8 cellular contexts compared by ENCODE assay signal in genomic region chr1:153921803-153922075, GRCh38. TPM values are rescaled to one million over a fixed set of nuclear protein-coding genes. Genes with fewer than 3 reads are reported as not detected.
A peak's percentile ranks its signal among the peaks of the same experiment; 100 is the strongest.
DNase-seq lines count a peak whose midpoint lies in the region; ATAC-seq lines count a peak whose summit lies in the region.

No MANE protein-coding gene starts in this region.

- no peak for ATAC-seq in naive thymus-derived CD4-positive, alpha-beta T cell
- ATAC-seq in HG02642 (IDR thresholded peaks at IDR 0.05; ENCODE audit: poor library complexity, unreplicated experiment): no peak

- H3K4me1 ChIP-seq in effector memory CD4-positive, alpha-beta T cell (ENCODE audit: control insufficient read depth, insufficient read depth, low read length, poor library complexity, severe bottlenecking): peaks cover 37% of the 10 kb centered on the region
- peaks cover 40 to 42% of the 10 kb centered on the region in 2 donors for H3K4me1 ChIP-seq in naive thymus-derived CD4-positive, alpha-beta T cell (ENCODE audit: control insufficient read depth in 2 of 2, insufficient read depth in 2 of 2, low read length in 2 of 2)

- peaks cover 0 to 14% (median 0%) of the 10 kb centered on the region in 5 donors for H3K36me3 Mint-ChIP-seq in naive thymus-derived CD4-positive, alpha-beta T cell

- intact Hi-C loops in naive thymus-derived CD4-positive, alpha-beta T cell (cut with micrococcal nuclease): loop anchor here (2.0 to 5.0 kb wide), 7 partner anchors 34 to 289 kb away; partner anchors contain the start of genes CHTOP (in 1 of the 2), CRTC2 (in 1 of the 2), ILF2 (in 1 of the 2) and JTB (in 1 of the 2)

- POLR2A ChIA-PET in naive thymus-derived CD4-positive, alpha-beta T cell (lab: Charles Lee): interaction anchor here (0.6 to 8.8 kb wide), 17 partner anchors 8 to 421 kb away, joined by 3 to 122 read pairs (median 5); partner anchors contain the start of genes CREB3L4, CRTC2, DENND4B and INTS3

- H3K4me3 Mint-ChIP-seq in naive thymus-derived CD4-positive, alpha-beta T cell: peak overlapping the region; percentile 83 to 96 (median 92)

- H3K27ac Mint-ChIP-seq in naive thymus-derived CD4-positive, alpha-beta T cell: peak overlapping the region; percentile 80 to 99 (median 94)

- CTCF ChIA-PET in naive thymus-derived CD4-positive, alpha-beta T cell (lab: Charles Lee): interaction anchor here (0.9 to 2.7 kb wide), 5 partner anchors 24 to 125 kb away, joined by 3 to 12 read pairs (median 4); partner anchors contain the start of genes DENND4B, JTB and RAB13

- H3K36me3 ChIP-seq in effector memory CD4-positive, alpha-beta T cell (ENCODE audit: control insufficient read depth, insufficient read depth, low read length): no peaks in the 10 kb centered on the region
- peaks cover 0 to 6% (median 0%) of the 10 kb centered on the region in 3 experiments for H3K36me3 ChIP-seq in naive thymus-derived CD4-positive, alpha-beta T cell (ENCODE audit: control insufficient read depth in 2 of 3, insufficient read depth in 3 of 3, low read length in 3 of 3)

- no peaks in the 10 kb centered on the region for H3K27me3 ChIP-seq in effector memory CD4-positive, alpha-beta T cell (replicated peaks; ENCODE audit: control insufficient read depth, insufficient read depth, low read length, poor library complexity, severe bottlenecking)
- no peaks in the 10 kb centered on the region for H3K27me3 ChIP-seq in naive thymus-derived CD4-positive, alpha-beta T cell (ENCODE audit: control insufficient read depth in 2 of 2, insufficient read depth in 2 of 2, low read length in 2 of 2)

- H3K27me3 Mint-ChIP-seq in naive thymus-derived CD4-positive, alpha-beta T cell: peaks cover 0 to 3% (median 0%) of the 10 kb centered on the region in 5 donors

- peak; percentile 71 for DNase-seq in DMS 273 (lab: John Stamatoyannopoulos, UW; ENCODE audit: unreplicated experiment)
- DNase-seq in DMS 273 treated with DMSO at 0.1 percent for 48 hours (lab: John Stamatoyannopoulos, UW): no peak
- DNase-seq in RKO (ENCODE audit: low spot score): peak; percentile 43
- no peak for DNase-seq in effector memory CD4-positive, alpha-beta T cell
- DNase-seq in naive thymus-derived CD4-positive, alpha-beta T cell: peak in 1 of 9 donors; percentile 31
- no peak for DNase-seq in HPDE6-E6E7 (ENCODE audit: extremely low spot score)
- no peak for DNase-seq in RPMI8226

- H3K4me3 ChIP-seq in effector memory CD4-positive, alpha-beta T cell (ENCODE audit: insufficient read depth, low read depth, low read length, poor library complexity, severe bottlenecking): peak overlapping the region; percentile 75
- peak overlapping the region; percentile 72 for H3K4me3 ChIP-seq in naive thymus-derived CD4-positive, alpha-beta T cell (ENCODE audit: low read length)

- peaks cover 35 to 58% (median 51%) of the 10 kb centered on the region in 7 donors for H3K4me1 Mint-ChIP-seq in naive thymus-derived CD4-positive, alpha-beta T cell

- H3K9me3 Mint-ChIP-seq in naive thymus-derived CD4-positive, alpha-beta T cell: peaks cover 0 to 5% (median 0%) of the 10 kb centered on the region in 11 donors

- peak overlapping the region; percentile 90 for H3K27ac ChIP-seq in effector memory CD4-positive, alpha-beta T cell (ENCODE audit: insufficient read depth, low read length, poor library complexity, severe bottlenecking)
- H3K27ac ChIP-seq in naive thymus-derived CD4-positive, alpha-beta T cell (ENCODE audit: low read depth, low read length): peak overlapping the region; percentile 80

- H3K9me3 ChIP-seq in effector memory CD4-positive, alpha-beta T cell (ENCODE audit: control insufficient read depth, low read length): no peaks in the 10 kb centered on the region
- H3K9me3 ChIP-seq in naive thymus-derived CD4-positive, alpha-beta T cell (ENCODE audit: control insufficient read depth in 2 of 3, low read length in 3 of 3): no peaks in the 10 kb centered on the region

RNA-seq across cellular contexts. Expression of gene GATAD2B, which starts 1.0 kb away (rescaled TPM):
- 100 to 1,000 TPM in 1 of 5 experiments, 10 to 100 TPM in 4; 67.3 to 102 (median 75.5) TPM for total RNA-seq in naive thymus-derived CD4-positive, alpha-beta T cell
- polyA plus RNA-seq in naive thymus-derived CD4-positive, alpha-beta T cell: 1 to 10 TPM; 4.8 to 5.3 TPM

RNA-seq across cellular contexts. Expression of gene DENND4B, which starts 24.8 kb away (rescaled TPM):
- total RNA-seq in naive thymus-derived CD4-positive, alpha-beta T cell: 100 to 1,000 TPM; 148 to 223 (median 197) TPM
- 10 to 100 TPM; 12.5 to 27.0 TPM for polyA plus RNA-seq in naive thymus-derived CD4-positive, alpha-beta T cell

RNA-seq across cellular contexts. Expression of gene CRTC2, which starts 36.7 kb away (rescaled TPM):
- 100 to 1,000 TPM in 4 of 5 experiments, 10 to 100 TPM in 1; 86.1 to 157 (median 119) TPM for total RNA-seq in naive thymus-derived CD4-positive, alpha-beta T cell
- polyA plus RNA-seq in naive thymus-derived CD4-positive, alpha-beta T cell: 10 to 100 TPM; 25.2 to 44.8 TPM

RNA-seq across cellular contexts. Expression of gene SLC39A1, which starts 41.6 kb away (rescaled TPM):
- 10 to 100 TPM; 14.4 to 53.2 (median 18.7) TPM for total RNA-seq in naive thymus-derived CD4-positive, alpha-beta T cell
- 10 to 100 TPM; 27.8 to 37.4 TPM for polyA plus RNA-seq in naive thymus-derived CD4-positive, alpha-beta T cell

RNA-seq across cellular contexts. Expression of gene CREB3L4, which starts 46.0 kb away (rescaled TPM):
- total RNA-seq in naive thymus-derived CD4-positive, alpha-beta T cell: 1 to 10 TPM; 4.6 to 8.4 (median 7.0) TPM
- polyA plus RNA-seq in naive thymus-derived CD4-positive, alpha-beta T cell: 1 to 10 TPM; 6.2 to 7.7 TPM

Comparison
In these comparisons a context has a peak if more than half of its experiments do, and no peak if none do; other contexts are left out.
1. DNase-seq: peak in DMS 273 (single experiment) and RKO (single experiment); none in DMS 273 treated with DMSO at 0.1 percent for 48 hours (single experiment), effector memory CD4-positive, alpha-beta T cell (0 of 3), HPDE6-E6E7 (single experiment) and RPMI8226 (single experiment).